Comparison of ENCODE assay signal across 2 cellular contexts in the genomic region with DNA sequence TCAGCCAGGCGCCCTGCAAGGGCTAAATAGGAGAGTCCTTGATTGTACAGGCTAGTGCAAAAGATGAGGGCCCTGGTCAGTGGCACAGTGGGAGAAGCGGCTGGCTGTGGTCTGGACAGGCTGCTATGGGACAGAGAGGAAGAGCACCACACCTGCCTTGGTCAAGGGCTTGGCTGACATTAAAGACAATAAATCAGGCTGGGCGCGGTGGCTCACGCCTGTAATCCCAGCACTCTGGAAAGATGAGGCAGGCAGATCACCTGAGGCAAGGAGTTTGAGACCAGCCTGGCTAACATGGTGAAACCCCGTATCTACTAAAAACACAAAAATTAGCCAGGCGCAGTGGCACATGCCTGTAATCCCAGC.
TF ChIP-seq lines count a peak whose summit lies in the region.

No MANE protein-coding gene starts in this region.

TF ChIP-seq in IMR-90, 13 proteins besides CTCF, POLR2A, EP300 and RAD21:
- TF ChIP-seq MAFK (IDR thresholded peaks at IDR 0.05; ENCODE audit: low read depth, low read length) (no peak), MAZ (IDR thresholded peaks at IDR 0.05; ENCODE audit: borderline replicate concordance, low read depth, low read length) (no peak), NFE2L2 (IDR thresholded peaks at IDR 0.05; ENCODE audit: low read depth, low read length) (no peak), CHD1 (IDR thresholded peaks at IDR 0.05; ENCODE audit: low read depth, low read length) (no peak), RFX5 (IDR thresholded peaks at IDR 0.05; ENCODE audit: low read depth, low read length) (no peak), RCOR1 (IDR thresholded peaks at IDR 0.05; ENCODE audit: insufficient replicate concordance, low read length) (no peak), FOS (IDR thresholded peaks at IDR 0.05; ENCODE audit: low read depth, low read length) (no peak), MXI1 (IDR thresholded peaks at IDR 0.05; ENCODE audit: borderline replicate concordance, low read depth, low read length) (no peak), BHLHE40 (IDR thresholded peaks at IDR 0.05; ENCODE audit: low read depth, low read length) (no peak), CEBPB (IDR thresholded peaks at IDR 0.05; ENCODE audit: low read depth, low read length) (no peak), SMC3 (IDR thresholded peaks at IDR 0.05; ENCODE audit: low read depth, low read length) (no peak)
- TF ChIP-seq, protein P1, sequence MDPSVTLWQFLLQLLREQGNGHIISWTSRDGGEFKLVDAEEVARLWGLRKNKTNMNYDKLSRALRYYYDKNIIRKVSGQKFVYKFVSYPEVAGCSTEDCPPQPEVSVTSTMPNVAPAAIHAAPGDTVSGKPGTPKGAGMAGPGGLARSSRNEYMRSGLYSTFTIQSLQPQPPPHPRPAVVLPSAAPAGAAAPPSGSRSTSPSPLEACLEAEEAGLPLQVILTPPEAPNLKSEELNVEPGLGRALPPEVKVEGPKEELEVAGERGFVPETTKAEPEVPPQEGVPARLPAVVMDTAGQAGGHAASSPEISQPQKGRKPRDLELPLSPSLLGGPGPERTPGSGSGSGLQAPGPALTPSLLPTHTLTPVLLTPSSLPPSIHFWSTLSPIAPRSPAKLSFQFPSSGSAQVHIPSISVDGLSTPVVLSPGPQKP (IDR thresholded peaks at IDR 0.05; ENCODE audit: borderline replicate concordance, low read depth, low read length): no peak
- TF ChIP-seq, protein P2, sequence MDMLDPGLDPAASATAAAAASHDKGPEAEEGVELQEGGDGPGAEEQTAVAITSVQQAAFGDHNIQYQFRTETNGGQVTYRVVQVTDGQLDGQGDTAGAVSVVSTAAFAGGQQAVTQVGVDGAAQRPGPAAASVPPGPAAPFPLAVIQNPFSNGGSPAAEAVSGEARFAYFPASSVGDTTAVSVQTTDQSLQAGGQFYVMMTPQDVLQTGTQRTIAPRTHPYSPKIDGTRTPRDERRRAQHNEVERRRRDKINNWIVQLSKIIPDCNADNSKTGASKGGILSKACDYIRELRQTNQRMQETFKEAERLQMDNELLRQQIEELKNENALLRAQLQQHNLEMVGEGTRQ (IDR thresholded peaks at IDR 0.05; ENCODE audit: low read depth, low read length): no peak
TF ChIP-seq in IMR-90: peak in this region for 0.

TF ChIP-seq in endothelial cell of umbilical vein, 7 proteins besides CTCF, POLR2A, EP300 and RAD21:
- TF ChIP-seq, protein P3, sequence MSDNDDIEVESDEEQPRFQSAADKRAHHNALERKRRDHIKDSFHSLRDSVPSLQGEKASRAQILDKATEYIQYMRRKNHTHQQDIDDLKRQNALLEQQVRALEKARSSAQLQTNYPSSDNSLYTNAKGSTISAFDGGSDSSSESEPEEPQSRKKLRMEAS (IDR thresholded peaks at IDR 0.05; ENCODE audit: insufficient read depth, insufficient read length): no peak
- TF ChIP-seq EZH2 (IDR thresholded peaks at IDR 0.05; ENCODE audit: borderline replicate concordance, low read depth, low read length, severe bottlenecking) (no peak), FOS (IDR thresholded peaks at IDR 0.05; ENCODE audit: borderline replicate concordance, insufficient read depth, low read length) (no peak), POLR2AphosphoS5 (IDR thresholded peaks at IDR 0.05; ENCODE audit: insufficient read depth, low read depth, low read length) (no peak), GATA2 (IDR thresholded peaks at IDR 0.05; ENCODE audit: insufficient read depth, insufficient read length, low read depth, low read length) (no peak), JUN (IDR thresholded peaks at IDR 0.05; ENCODE audit: borderline replicate concordance, insufficient read depth, insufficient read length, low read depth) (no peak), MYC (IDR thresholded peaks at IDR 0.05; ENCODE audit: low read depth, low read length) (no peak)
